Comparison of ENCODE assay signal across 18 cellular contexts in the genomic region with DNA sequence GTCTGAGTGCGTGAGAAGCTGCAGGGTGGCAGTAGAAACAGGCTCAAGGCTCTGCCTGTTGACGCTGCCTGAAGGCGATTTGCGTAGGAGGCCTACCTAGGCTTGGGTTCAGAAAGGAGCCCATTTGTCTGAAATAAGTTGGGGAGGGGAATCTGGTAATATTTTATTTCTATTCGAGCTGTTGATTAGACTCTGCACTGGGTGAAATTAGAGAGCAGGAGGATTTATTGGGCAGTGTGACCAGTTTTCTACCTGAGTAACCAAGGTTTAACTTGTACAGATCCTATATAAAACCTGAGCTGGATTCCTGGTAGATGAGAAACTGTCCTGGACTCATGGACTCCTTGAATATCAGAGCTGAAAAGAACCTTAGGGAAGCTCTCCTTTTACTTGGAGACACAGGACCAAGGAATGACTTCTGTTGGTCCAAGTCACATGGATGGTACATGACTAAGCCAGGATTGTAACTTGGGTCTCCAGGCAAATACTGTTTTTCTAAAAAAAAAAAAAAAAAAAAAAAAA. TPM values are rescaled to one million over a fixed set of nuclear protein-coding genes. Genes with fewer than 3 reads are reported as not detected.
DNase-seq lines count a peak whose midpoint lies in the region; ATAC-seq and TF ChIP-seq lines count a peak whose summit lies in the region.
"Had no signal": no experiment of that assay in that cellular context is flagged by ENCODE, and none has a peak within 500 bp of the region (broad histone marks: within the 10 kb centered on the region; RNA-seq: fewer than 3 reads in every experiment).

No MANE protein-coding gene starts in this region.

- peak overlapping the region; percentile 1 for H3K4me3 Mint-ChIP-seq in mesothelial cell of epicardium
- H3K4me3 Mint-ChIP-seq: B cell; CD4-positive, alpha-beta T cell; HFFc6 had no signal

- no peak overlapping the region for H3K4me3 ChIP-seq in LNCaP clone FGC (ENCODE audit: low read depth, low read length)
- no peak overlapping the region for H3K4me3 ChIP-seq in fibroblast of mammary gland (ENCODE audit: control insufficient read depth, low read depth, low read length)
- H3K4me3 ChIP-seq: K562 had no signal

- H3K9me3 Mint-ChIP-seq in mesothelial cell of epicardium = no peaks in the 10 kb centered on the region
- H3K9me3 Mint-ChIP-seq: CD4-positive, alpha-beta T cell; HFFc6 had no signal

- H3K27ac Mint-ChIP-seq in mesothelial cell of epicardium = peak overlapping the region; percentile 83
- H3K27ac Mint-ChIP-seq: B cell; CD4-positive, alpha-beta T cell; HFFc6 had no signal

- TF ChIP-seq CTCF in LNCaP clone FGC (IDR thresholded peaks at IDR 0.05; ENCODE audit: control insufficient read depth, extremely low read depth, insufficient read depth) (no peak), fibroblast of mammary gland (conservative IDR thresholded peaks at IDR 0.05; ENCODE audit: control insufficient read depth, insufficient read depth, low read depth, low read length) (no peak), mesothelial cell of epicardium (IDR thresholded peaks at IDR 0.05; ENCODE audit: unreplicated experiment) (no peak)

- no peaks in the 10 kb centered on the region for H3K27me3 Mint-ChIP-seq in mesothelial cell of epicardium (ENCODE audit: low read depth)
- H3K27me3 Mint-ChIP-seq: B cell had no signal

- ATAC-seq in HG03175 (IDR thresholded peaks at IDR 0.05; ENCODE audit: unreplicated experiment) (no peak), GM21576 (IDR thresholded peaks at IDR 0.05; ENCODE audit: unreplicated experiment) (no peak)
- ATAC-seq: K562 had no signal

- peak; percentile 4 for DNase-seq in EH (ENCODE audit: low read depth)
- peak; percentile 51 for DNase-seq in LNCaP clone FGC (ENCODE audit: low read depth)
- DNase-seq in fibroblast of mammary gland (ENCODE audit: low read depth) = peak; percentile 24
- DNase-seq in mesothelial cell of epicardium (ENCODE audit: low spot score in 2 of 2, unreplicated experiment in 2 of 2) = no peak
- no peak for DNase-seq in AG08396 (ENCODE audit: low spot score)
- no peak for DNase-seq in stimulated activated naive CD4-positive, alpha-beta T cell treated with Interleukin-2 at 50 U/mL for 16 hours (lab: John Stamatoyannopoulos, UW)
- DNase-seq: 8988T; C1 segment of cervical spinal cord; Caco-2; CD4-positive, alpha-beta T cell; GDM1; GOT3; H7; HFFc6 had no signal

- H3K4me1 Mint-ChIP-seq in mesothelial cell of epicardium = peaks cover 31% of the 10 kb centered on the region
- H3K4me1 Mint-ChIP-seq: B cell had no signal

- H3K36me3 Mint-ChIP-seq in mesothelial cell of epicardium = no peaks in the 10 kb centered on the region

RNA-seq across cellular contexts. Expression of a gene that starts 19.6 kb away (rescaled TPM):
- total RNA-seq in mesothelial cell of epicardium = 11.4 to 11.8 TPM (median 11.7 TPM) in 3 replicates

RNA-seq across cellular contexts. Expression of a gene that starts 44.5 kb away (rescaled TPM):
- total RNA-seq in mesothelial cell of epicardium = 18.6 to 19.0 TPM (median 18.7 TPM) in 3 replicates

Comparison
In these comparisons a context has a peak if more than half of its experiments do, and no peak if none do; other contexts are left out.
1. DNase-seq: peak in EH (single experiment), LNCaP clone FGC (single experiment) and fibroblast of mammary gland (single experiment); none in mesothelial cell of epicardium (0 of 2), AG08396 (single experiment) and stimulated activated naive CD4-positive, alpha-beta T cell treated with Interleukin-2 at 50 U/mL for 16 hours (single experiment).